In the genomic region with DNA sequence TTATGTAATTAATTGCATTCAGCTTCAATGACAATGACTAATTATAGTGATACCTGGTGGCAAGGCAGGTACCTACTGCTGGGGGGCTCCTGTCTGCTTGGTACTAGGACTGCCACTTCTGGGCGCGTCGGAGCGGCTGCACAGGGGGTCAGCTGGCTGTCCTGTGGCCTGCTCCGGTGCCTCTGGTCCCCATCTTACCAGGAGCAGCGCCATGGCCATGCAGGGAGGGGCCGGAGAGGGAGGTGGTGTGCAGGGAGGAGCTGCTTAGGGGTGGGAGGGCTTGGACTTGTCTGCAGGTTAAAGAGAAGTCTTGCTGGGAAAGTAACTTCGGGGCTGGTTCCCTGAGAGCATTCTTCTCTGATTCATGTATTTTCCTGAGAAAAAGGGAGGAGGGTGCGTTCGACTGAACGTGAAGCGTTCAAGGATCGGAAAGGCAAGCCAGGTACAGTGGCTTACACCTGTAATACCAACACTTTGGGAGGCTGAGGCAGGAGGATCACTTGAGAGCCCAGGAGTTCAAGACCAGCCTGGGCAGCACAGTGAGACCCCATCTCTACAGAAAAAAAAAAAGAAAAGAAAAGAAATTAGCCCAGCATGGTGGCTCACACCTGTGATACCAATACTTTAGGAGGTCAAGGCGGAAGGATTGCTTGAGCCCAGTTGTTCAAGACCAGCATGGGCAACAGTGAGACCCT, we compare ENCODE assay signal across 1 cellular context.
TF ChIP-seq lines count a peak whose summit lies in the region.

No MANE protein-coding gene starts in this region.

TF ChIP-seq in A549, 52 proteins besides CTCF, POLR2A, EP300 and RAD21:
- TF ChIP-seq ZSCAN20 (CRISPR knock-in tag; IDR thresholded peaks at IDR 0.05), result no peak
- TF ChIP-seq CBX8 (IDR thresholded peaks at IDR 0.05), result no peak
- no peak for TF ChIP-seq NPAS2 (CRISPR knock-in tag; IDR thresholded peaks at IDR 0.05; ENCODE audit: borderline replicate concordance)
- TF ChIP-seq HEYL (CRISPR knock-in tag; IDR thresholded peaks at IDR 0.05), result no peak
- TF ChIP-seq MAZ (IDR thresholded peaks at IDR 0.05; ENCODE audit: borderline replicate concordance, low read depth, low read length), result no peak
- TF ChIP-seq BHLHE40 (IDR thresholded peaks at IDR 0.05; ENCODE audit: low read depth, low read length), result no peak
- no peak for TF ChIP-seq SREBF2 (IDR thresholded peaks at IDR 0.05)
- no peak for TF ChIP-seq ZFP36 (IDR thresholded peaks at IDR 0.05; ENCODE audit: borderline replicate concordance, partially characterized antibody)
- TF ChIP-seq JUN (IDR thresholded peaks at IDR 0.05), result no peak
- no peak for TF ChIP-seq RCOR1 (IDR thresholded peaks at IDR 0.05; ENCODE audit: low read depth, low read length)
TF ChIP-seq in A549: peak in this region for 0.
